8 cellular contexts compared by ENCODE assay signal in genomic region chr15:41772720-41773331, GRCh38. TPM values are rescaled to one million over a fixed set of nuclear protein-coding genes. Genes with fewer than 3 reads are reported as not detected.
DNase-seq lines count a peak whose midpoint lies in the region; ATAC-seq and TF ChIP-seq lines count a peak whose summit lies in the region.

No MANE protein-coding gene starts in this region.

- H3K9me3 ChIP-seq in SJSA1 (replicated peaks), result no peaks in the 10 kb centered on the region
- no peaks in the 10 kb centered on the region for H3K9me3 ChIP-seq in heart right ventricle
- H3K9me3 ChIP-seq in psoas muscle, result no peaks in the 10 kb centered on the region

- no peaks in the 10 kb centered on the region for H3K27me3 Mint-ChIP-seq in activated naive CD8-positive, alpha-beta T cell treated with anti-CD3 and anti-CD28 coated beads, Interleukin-2, amount 10 ng/mL, durations not matched to agents 7 days and 5 days

- H3K4me3 Mint-ChIP-seq in activated naive CD8-positive, alpha-beta T cell treated with anti-CD3 and anti-CD28 coated beads, Interleukin-2, amount 10 ng/mL, durations not matched to agents 7 days and 5 days, result peak overlapping the region; percentile 89

- TF ChIP-seq CTCF in heart right ventricle (IDR thresholded peaks at IDR 0.05) (peak; percentile 40 to 83 (median 72)), psoas muscle (IDR thresholded peaks at IDR 0.05) (peak; percentile 79)

- H3K4me3 ChIP-seq in SJSA1 (no peak overlapping the region), heart right ventricle (no peak overlapping the region), psoas muscle (no peak overlapping the region)

- no peaks in the 10 kb centered on the region for H3K9me3 Mint-ChIP-seq in activated naive CD8-positive, alpha-beta T cell treated with anti-CD3 and anti-CD28 coated beads, Interleukin-2, amount 10 ng/mL, durations not matched to agents 7 days and 5 days

- WGBS in heart right ventricle, 2 donors, result 57 to 63% methylated on average over 8 of the region's 8 CpGs
- WGBS in psoas muscle, 3 donors, result 37 to 54% (median 40%) methylated on average over 8 of the region's 8 CpGs

- H3K27me3 ChIP-seq in SJSA1 (replicated peaks) (no peaks in the 10 kb centered on the region), heart right ventricle (no peaks in the 10 kb centered on the region), psoas muscle (ENCODE audit: insufficient read depth in 3 of 3, low read length in 2 of 3) (no peaks in the 10 kb centered on the region)

- H3K4me1 ChIP-seq in SJSA1 (replicated peaks), result peaks cover 37% of the 10 kb centered on the region
- H3K4me1 ChIP-seq in heart right ventricle, result peaks cover 13 to 48% (median 41%) of the 10 kb centered on the region in 9 donors
- H3K4me1 ChIP-seq in psoas muscle, result peaks cover 35% of the 10 kb centered on the region

- DNase-seq in EH (ENCODE audit: low read depth), result peak; percentile 83
- peak; percentile 36 to 51 for DNase-seq in Kasumi-1 (lab: John Stamatoyannopoulos, UW)
- DNase-seq in SJSA1 (ENCODE audit: low read depth in 1 of 2, low spot score in 2 of 2), result peak; percentile 57 to 70
- no peak for DNase-seq in activated naive CD8-positive, alpha-beta T cell treated with anti-CD3 and anti-CD28 coated beads, Interleukin-2, amount 10 ng/mL, durations not matched to agents 7 days and 5 days
- peak in 1 of 2 donors; percentile 53 for DNase-seq in heart right ventricle
- DNase-seq in psoas muscle, result no peak

- peaks cover 36% of the 10 kb centered on the region for H3K4me1 Mint-ChIP-seq in activated naive CD8-positive, alpha-beta T cell treated with anti-CD3 and anti-CD28 coated beads, Interleukin-2, amount 10 ng/mL, durations not matched to agents 7 days and 5 days

- intact Hi-C loops in heart right ventricle (cut with DNase I) (loop anchor here (1.0 to 10.0 kb wide), 10 partner anchors 38 to 202 kb away; partner anchors contain the start of genes EHD4 (in 2 of the 10), SPTBN5 (in 2 of the 10) and JMJD7 (in 1 of the 10)), psoas muscle (cut with DNase I) (loop anchor here in 1 of 2 donors (10.0 kb wide), 1 partner anchor 132 kb away; no protein-coding TSS in a partner anchor)

- H3K36me3 Mint-ChIP-seq in activated naive CD8-positive, alpha-beta T cell treated with anti-CD3 and anti-CD28 coated beads, Interleukin-2, amount 10 ng/mL, durations not matched to agents 7 days and 5 days, result peaks cover 4% of the 10 kb centered on the region

- peaks cover 3% of the 10 kb centered on the region; the same call in 1 of the 2 replicates for H3K36me3 ChIP-seq in SJSA1
- peaks cover 0 to 30% (median 0%) of the 10 kb centered on the region in 9 donors for H3K36me3 ChIP-seq in heart right ventricle
- peaks cover 0 to 16% of the 10 kb centered on the region in 2 donors for H3K36me3 ChIP-seq in psoas muscle (ENCODE audit: insufficient read depth in 1 of 2, low read depth in 1 of 2)

- H3K27ac Mint-ChIP-seq in activated naive CD8-positive, alpha-beta T cell treated with anti-CD3 and anti-CD28 coated beads, Interleukin-2, amount 10 ng/mL, durations not matched to agents 7 days and 5 days, result peak overlapping the region; percentile 93

- POLR2A ChIA-PET in activated naive CD8-positive, alpha-beta T cell treated with anti-CD3 and anti-CD28 coated beads, Interleukin-2, amount 10 ng/mL, durations not matched to agents 7 days and 5 days (lab: Charles Lee), result interaction anchor here (0.5 to 3.8 kb wide), 8 partner anchors 33 to 200 kb away, joined by 4 to 54 read pairs (median 15); partner anchors contain the start of genes EHD4 and JMJD7

- ATAC-seq in activated naive CD8-positive, alpha-beta T cell treated with anti-CD3 and anti-CD28 coated beads, Interleukin-2, amount 10 ng/mL, durations not matched to agents 7 days and 5 days (ENCODE audit: low read depth), result peak; percentile 6
- ATAC-seq in heart right ventricle (peak in 6 of 8 donors; percentile 11 to 52 (median 39)), psoas muscle (peak; percentile 43 to 71 (median 54)), GM21423 (IDR thresholded peaks at IDR 0.05; ENCODE audit: unreplicated experiment) (no peak), HG03460 (IDR thresholded peaks at IDR 0.05; ENCODE audit: unreplicated experiment) (no peak)

- no peak overlapping the region for H3K27ac ChIP-seq in SJSA1
- H3K27ac ChIP-seq in heart right ventricle, result peak overlapping the region in 3 of 10 donors; percentile 82 to 88 (median 85)
- H3K27ac ChIP-seq in psoas muscle, result no peak overlapping the region

RNA-seq across cellular contexts. Expression of gene MAPKBP1, which starts 1.5 kb away (rescaled TPM):
- 5.3 and 12.9 TPM in 2 replicates for total RNA-seq in SJSA1 (2014; rRNA removed; shearing (Covaris generic))
- 10 to 100 TPM; 32.0 to 36.6 TPM for total RNA-seq in activated naive CD8-positive, alpha-beta T cell treated with anti-CD3 and anti-CD28 coated beads, Interleukin-2, amount 10 ng/mL, durations not matched to agents 7 days and 5 days
- total RNA-seq in heart right ventricle (10 to 100 TPM in 9 of 10 donors, 1 to 10 TPM in 1; 8.3 to 17.0 (median 13.3) TPM), psoas muscle (10 to 100 TPM in 1 of 4 donors, 1 to 10 TPM in 3; 7.1 to 10.3 (median 8.1) TPM)
- polyA plus RNA-seq in heart right ventricle (10 to 100 TPM in 1 of 2 donors, 1 to 10 TPM in 1; 3.4 to 27.2 TPM), psoas muscle (1 to 10 TPM; 2.4 to 5.3 (median 2.9) TPM)

RNA-seq across cellular contexts. Expression of gene JMJD7, which starts 55.1 kb away (rescaled TPM):
- 7.1 and 9.4 TPM in 2 replicates for total RNA-seq in SJSA1 (2014; rRNA removed; shearing (Covaris generic))
- 10 to 100 TPM; 33.8 to 54.3 TPM for total RNA-seq in activated naive CD8-positive, alpha-beta T cell treated with anti-CD3 and anti-CD28 coated beads, Interleukin-2, amount 10 ng/mL, durations not matched to agents 7 days and 5 days
- 10 to 100 TPM; 11.0 to 20.9 (median 12.9) TPM for total RNA-seq in heart right ventricle
- polyA plus RNA-seq in heart right ventricle, result 10 to 100 TPM in 1 of 2 donors, 1 to 10 TPM in 1; 8.6 to 23.0 TPM
- 1 to 10 TPM; 5.8 to 8.0 (median 6.7) TPM for total RNA-seq in psoas muscle
- 1 to 10 TPM; 4.4 to 6.4 (median 4.6) TPM for polyA plus RNA-seq in psoas muscle

Comparison
In these comparisons a context has a peak if more than half of its experiments do, and no peak if none do; other contexts are left out.
1. DNase-seq: peak in EH (single experiment), Kasumi-1 (2 of 2) and SJSA1 (2 of 2); none in activated naive CD8-positive, alpha-beta T cell treated with anti-CD3 and anti-CD28 coated beads, Interleukin-2, amount 10 ng/mL, durations not matched to agents 7 days and 5 days (single experiment) and psoas muscle (0 of 2).
2. ATAC-seq: peak in activated naive CD8-positive, alpha-beta T cell treated with anti-CD3 and anti-CD28 coated beads, Interleukin-2, amount 10 ng/mL, durations not matched to agents 7 days and 5 days (single experiment), heart right ventricle (6 of 8) and psoas muscle (4 of 4); none in GM21423 (single experiment) and HG03460 (single experiment).